1 cellular context compared by ENCODE assay signal in the genomic region with DNA sequence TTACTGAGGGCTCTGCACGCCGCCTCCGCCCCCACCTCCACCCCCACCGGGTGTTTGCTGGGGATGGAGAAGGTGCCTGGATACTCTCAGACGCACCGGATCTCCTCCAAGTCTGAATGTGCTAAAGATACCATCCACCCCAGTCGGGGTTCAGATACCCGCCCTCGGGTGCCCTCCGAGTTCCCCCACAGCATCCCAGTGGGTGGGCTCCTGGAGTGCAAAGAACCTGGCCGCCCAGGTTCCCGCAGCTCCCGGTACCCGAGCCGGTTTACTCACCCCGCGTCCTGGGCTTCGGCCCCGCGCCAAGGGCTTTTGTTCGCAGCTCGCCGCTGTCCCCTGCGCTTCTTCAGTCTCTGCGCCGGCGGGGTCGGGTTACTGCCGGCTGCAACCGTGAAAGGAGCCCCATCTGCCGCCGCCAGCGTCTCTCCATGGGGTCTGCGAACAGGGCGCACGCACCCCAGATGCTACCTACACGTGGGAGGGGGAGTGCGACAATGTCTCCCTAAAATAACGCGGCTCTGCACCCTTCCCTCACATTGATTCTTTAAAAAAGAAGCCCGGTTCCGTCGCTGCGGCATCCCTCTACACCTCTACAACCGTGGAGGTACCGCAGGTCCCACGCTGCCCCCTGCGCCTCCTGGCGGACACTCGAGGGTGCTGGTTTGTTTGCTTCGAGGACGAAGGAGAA.
TF ChIP-seq lines count a peak whose summit lies in the region.

Gene CCDC177 (minus strand): TSS at position 606 of the 688 bp plus-strand sequence. CDS start 1,249 bp downstream, outside the sequence.

TF ChIP-seq in HepG2, 621 proteins besides CTCF, POLR2A, EP300 and RAD21 (continued from another document):
- TF ChIP-seq UBTF (CRISPR knock-in tag; IDR thresholded peaks at IDR 0.05) (peak; percentile 68; the same call in 1 of the 2 replicates), KDM2A (CRISPR knock-in tag; IDR thresholded peaks at IDR 0.05; ENCODE audit: borderline replicate concordance, low read depth) (peak; percentile 67; the same call in 1 of the 2 replicates), HNRNPLL (IDR thresholded peaks at IDR 0.05; ENCODE audit: low read depth, low read length, poor library complexity, severe bottlenecking) (peak; percentile 75), XRCC5 (optimal IDR thresholded peaks at IDR 0.05; ENCODE audit: low read length) (peak; percentile 48), ZNF296 (CRISPR knock-in tag; conservative IDR thresholded peaks at IDR 0.05) (no peak), NCOA2 (CRISPR knock-in tag; IDR thresholded peaks at IDR 0.05) (no peak), SMC3 (IDR thresholded peaks at IDR 0.05; ENCODE audit: low read length) (peak; percentile 62), HDAC1 (CRISPR knock-in tag; IDR thresholded peaks at IDR 0.05) (0 out of 2 replicates have a peak, but pooled peaks have one; percentile 21), MTF2 (CRISPR knock-in tag; IDR thresholded peaks at IDR 0.05; ENCODE audit: borderline replicate concordance) (0 out of 2 replicates have a peak, but pooled peaks have one; percentile 29), PATZ1 (CRISPR knock-in tag; IDR thresholded peaks at IDR 0.05) (peak; percentile 35; the same call in 1 of the 2 replicates), ZNF263 (CRISPR knock-in tag; IDR thresholded peaks at IDR 0.05) (peak; percentile 60; the same call in 1 of the 2 replicates), STAG1 (CRISPR knock-in tag; IDR thresholded peaks at IDR 0.05) (peak; percentile 62), RNF2 (conservative IDR thresholded peaks at IDR 0.05; ENCODE audit: low read depth) (0 out of 2 replicates have a peak, but pooled peaks have one; percentile 33), ZNF709 (CRISPR knock-in tag; IDR thresholded peaks at IDR 0.05) (no peak), HMGXB3 (CRISPR knock-in tag; IDR thresholded peaks at IDR 0.05; ENCODE audit: borderline replicate concordance) (no peak), EZH2 (conservative IDR thresholded peaks at IDR 0.05; ENCODE audit: low read depth, low read length) (peak; percentile 47; the same call in 1 of the 2 replicates)
- TF ChIP-seq, protein P1, sequence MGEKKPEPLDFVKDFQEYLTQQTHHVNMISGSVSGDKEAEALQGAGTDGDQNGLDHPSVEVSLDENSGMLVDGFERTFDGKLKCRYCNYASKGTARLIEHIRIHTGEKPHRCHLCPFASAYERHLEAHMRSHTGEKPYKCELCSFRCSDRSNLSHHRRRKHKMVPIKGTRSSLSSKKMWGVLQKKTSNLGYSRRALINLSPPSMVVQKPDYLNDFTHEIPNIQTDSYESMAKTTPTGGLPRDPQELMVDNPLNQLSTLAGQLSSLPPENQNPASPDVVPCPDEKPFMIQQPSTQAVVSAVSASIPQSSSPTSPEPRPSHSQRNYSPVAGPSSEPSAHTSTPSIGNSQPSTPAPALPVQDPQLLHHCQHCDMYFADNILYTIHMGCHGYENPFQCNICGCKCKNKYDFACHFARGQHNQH (CRISPR knock-in tag; IDR thresholded peaks at IDR 0.05) = peak; percentile 16; the same call in 1 of the 2 replicates
- TF ChIP-seq, protein P2, sequence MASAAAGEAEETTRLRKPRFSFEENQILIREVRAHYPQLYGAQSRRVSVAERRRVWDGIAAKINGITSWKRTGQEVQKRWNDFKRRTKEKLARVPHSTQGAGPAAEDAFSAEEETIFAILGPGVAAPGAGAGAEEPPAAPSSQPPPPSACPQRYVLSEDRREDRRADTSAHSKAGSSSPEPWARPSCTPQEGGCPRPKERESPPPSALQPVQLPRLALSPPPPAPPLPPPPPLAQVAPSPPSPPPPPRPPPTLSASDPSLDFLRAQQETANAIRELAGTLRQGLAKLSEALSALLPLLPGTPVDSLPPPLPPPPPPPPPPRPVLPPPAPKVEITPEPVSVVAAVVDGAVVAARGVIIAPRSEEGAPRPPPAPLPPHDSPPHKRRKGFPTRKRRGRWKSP (CRISPR knock-in tag; IDR thresholded peaks at IDR 0.05) = 0 out of 2 replicates have a peak, but pooled peaks have one; percentile 54
